Comparison of ENCODE assay signal across 2 cellular contexts in genomic region chr17:66982011-66982508, GRCh38.
TF ChIP-seq lines count a peak whose summit lies in the region.

No MANE protein-coding gene starts in this region.

TF ChIP-seq in IMR-90, 13 proteins besides CTCF, POLR2A, EP300 and RAD21:
- TF ChIP-seq SMC3 (IDR thresholded peaks at IDR 0.05; ENCODE audit: low read depth, low read length) (no peak), MAFK (IDR thresholded peaks at IDR 0.05; ENCODE audit: low read depth, low read length) (peak; percentile 16; the same call in 1 of the 2 replicates)

TF ChIP-seq in GM23338, 12 proteins besides CTCF, POLR2A, EP300 and RAD21:
- TF ChIP-seq ETS1 (IDR thresholded peaks at IDR 0.05), result no peak
- TF ChIP-seq ZNF114 (CRISPR knock-in tag; IDR thresholded peaks at IDR 0.05), result no peak
- no peak for TF ChIP-seq STAT1 (IDR thresholded peaks at IDR 0.05; ENCODE audit: unreplicated experiment)
- TF ChIP-seq POLR2AphosphoS5 (IDR thresholded peaks at IDR 0.05; ENCODE audit: low read depth), result no peak
- no peak for TF ChIP-seq EZH2 (IDR thresholded peaks at IDR 0.05; ENCODE audit: low read depth, unreplicated experiment)
- TF ChIP-seq REST (IDR thresholded peaks at IDR 0.05; ENCODE audit: unreplicated experiment), result no peak
- TF ChIP-seq ZNF331 (CRISPR knock-in tag; IDR thresholded peaks at IDR 0.05; ENCODE audit: low read depth), result no peak
- no peak for TF ChIP-seq CREB1 (CRISPR knock-in tag; IDR thresholded peaks at IDR 0.05; ENCODE audit: low read depth)
- TF ChIP-seq JUNB (IDR thresholded peaks at IDR 0.05; ENCODE audit: unreplicated experiment), result no peak
- TF ChIP-seq EZH2phosphoT487 (IDR thresholded peaks at IDR 0.05; ENCODE audit: unreplicated experiment), result no peak
- TF ChIP-seq NANOG (IDR thresholded peaks at IDR 0.05; ENCODE audit: borderline replicate concordance), result no peak
- TF ChIP-seq, protein P1, sequence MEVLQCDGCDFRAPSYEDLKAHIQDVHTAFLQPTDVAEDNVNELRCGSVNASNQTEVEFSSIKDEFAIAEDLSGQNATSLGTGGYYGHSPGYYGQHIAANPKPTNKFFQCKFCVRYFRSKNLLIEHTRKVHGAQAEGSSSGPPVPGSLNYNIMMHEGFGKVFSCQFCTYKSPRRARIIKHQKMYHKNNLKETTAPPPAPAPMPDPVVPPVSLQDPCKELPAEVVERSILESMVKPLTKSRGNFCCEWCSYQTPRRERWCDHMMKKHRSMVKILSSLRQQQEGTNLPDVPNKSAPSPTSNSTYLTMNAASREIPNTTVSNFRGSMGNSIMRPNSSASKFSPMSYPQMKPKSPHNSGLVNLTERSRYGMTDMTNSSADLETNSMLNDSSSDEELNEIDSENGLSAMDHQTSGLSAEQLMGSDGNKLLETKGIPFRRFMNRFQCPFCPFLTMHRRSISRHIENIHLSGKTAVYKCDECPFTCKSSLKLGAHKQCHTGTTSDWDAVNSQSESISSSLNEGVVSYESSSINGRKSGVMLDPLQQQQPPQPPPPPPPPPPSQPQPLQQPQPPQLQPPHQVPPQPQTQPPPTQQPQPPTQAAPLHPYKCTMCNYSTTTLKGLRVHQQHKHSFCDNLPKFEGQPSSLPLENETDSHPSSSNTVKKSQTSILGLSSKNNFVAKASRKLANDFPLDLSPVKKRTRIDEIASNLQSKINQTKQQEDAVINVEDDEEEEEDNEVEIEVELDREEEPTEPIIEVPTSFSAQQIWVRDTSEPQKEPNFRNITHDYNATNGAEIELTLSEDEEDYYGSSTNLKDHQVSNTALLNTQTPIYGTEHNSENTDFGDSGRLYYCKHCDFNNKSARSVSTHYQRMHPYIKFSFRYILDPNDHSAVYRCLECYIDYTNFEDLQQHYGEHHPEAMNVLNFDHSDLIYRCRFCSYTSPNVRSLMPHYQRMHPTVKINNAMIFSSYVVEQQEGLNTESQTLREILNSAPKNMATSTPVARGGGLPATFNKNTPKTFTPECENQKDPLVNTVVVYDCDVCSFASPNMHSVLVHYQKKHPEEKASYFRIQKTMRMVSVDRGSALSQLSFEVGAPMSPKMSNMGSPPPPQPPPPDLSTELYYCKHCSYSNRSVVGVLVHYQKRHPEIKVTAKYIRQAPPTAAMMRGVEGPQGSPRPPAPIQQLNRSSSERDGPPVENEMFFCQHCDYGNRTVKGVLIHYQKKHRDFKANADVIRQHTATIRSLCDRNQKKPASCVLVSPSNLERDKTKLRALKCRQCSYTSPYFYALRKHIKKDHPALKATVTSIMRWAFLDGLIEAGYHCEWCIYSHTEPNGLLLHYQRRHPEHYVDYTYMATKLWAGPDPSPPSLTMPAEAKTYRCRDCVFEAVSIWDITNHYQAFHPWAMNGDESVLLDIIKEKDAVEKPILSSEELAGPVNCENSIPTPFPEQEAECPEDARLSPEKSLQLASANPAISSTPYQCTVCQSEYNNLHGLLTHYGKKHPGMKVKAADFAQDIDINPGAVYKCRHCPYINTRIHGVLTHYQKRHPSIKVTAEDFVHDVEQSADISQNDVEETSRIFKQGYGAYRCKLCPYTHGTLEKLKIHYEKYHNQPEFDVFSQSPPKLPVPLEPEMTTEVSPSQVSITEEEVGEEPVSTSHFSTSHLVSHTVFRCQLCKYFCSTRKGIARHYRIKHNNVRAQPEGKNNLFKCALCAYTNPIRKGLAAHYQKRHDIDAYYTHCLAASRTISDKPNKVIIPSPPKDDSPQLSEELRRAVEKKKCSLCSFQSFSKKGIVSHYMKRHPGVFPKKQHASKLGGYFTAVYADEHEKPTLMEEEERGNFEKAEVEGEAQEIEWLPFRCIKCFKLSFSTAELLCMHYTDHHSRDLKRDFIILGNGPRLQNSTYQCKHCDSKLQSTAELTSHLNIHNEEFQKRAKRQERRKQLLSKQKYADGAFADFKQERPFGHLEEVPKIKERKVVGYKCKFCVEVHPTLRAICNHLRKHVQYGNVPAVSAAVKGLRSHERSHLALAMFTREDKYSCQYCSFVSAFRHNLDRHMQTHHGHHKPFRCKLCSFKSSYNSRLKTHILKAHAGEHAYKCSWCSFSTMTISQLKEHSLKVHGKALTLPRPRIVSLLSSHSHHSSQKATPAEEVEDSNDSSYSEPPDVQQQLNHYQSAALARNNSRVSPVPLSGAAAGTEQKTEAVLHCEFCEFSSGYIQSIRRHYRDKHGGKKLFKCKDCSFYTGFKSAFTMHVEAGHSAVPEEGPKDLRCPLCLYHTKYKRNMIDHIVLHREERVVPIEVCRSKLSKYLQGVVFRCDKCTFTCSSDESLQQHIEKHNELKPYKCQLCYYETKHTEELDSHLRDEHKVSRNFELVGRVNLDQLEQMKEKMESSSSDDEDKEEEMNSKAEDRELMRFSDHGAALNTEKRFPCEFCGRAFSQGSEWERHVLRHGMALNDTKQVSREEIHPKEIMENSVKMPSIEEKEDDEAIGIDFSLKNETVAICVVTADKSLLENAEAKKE (CRISPR knock-in tag; IDR thresholded peaks at IDR 0.05), result no peak
